ENCODE assay signal across 1 cellular context in the genomic region with DNA sequence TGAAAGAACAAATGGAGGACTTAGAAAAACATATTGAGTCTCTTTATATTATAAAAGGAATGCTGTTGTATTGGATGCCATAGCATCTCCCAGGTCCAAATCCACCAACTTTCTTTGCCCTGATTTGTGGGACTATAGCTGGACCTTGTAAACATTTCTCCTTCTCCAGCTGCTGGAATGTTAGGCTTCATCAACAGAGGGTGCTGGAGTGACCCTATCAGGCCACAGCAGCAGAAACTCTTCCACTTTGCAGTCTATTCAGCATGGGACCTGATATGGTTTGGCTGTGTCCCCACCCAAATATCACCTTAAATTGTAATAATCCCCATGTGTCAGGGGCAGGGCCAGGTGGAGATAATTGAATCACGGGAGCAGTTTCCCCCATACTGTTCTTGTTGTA.
TF ChIP-seq lines count a peak whose summit lies in the region.

No MANE protein-coding gene starts in this region.

TF ChIP-seq in SK-N-SH treated with all-trans-retinoic acid at 6 μM for 48 hours, 23 proteins besides CTCF, POLR2A, EP300 and RAD21 (continued from another document):
- no peak for TF ChIP-seq TOX (CRISPR knock-in tag; IDR thresholded peaks at IDR 0.05; ENCODE audit: borderline replicate concordance)
- no peak for TF ChIP-seq ESRRG (CRISPR knock-in tag; IDR thresholded peaks at IDR 0.05)
- TF ChIP-seq RARB (CRISPR knock-in tag; IDR thresholded peaks at IDR 0.05), result no peak
- TF ChIP-seq CSDC2 (CRISPR knock-in tag; IDR thresholded peaks at IDR 0.05), result no peak
- no peak for TF ChIP-seq SNAI2 (CRISPR knock-in tag; IDR thresholded peaks at IDR 0.05)
- no peak for TF ChIP-seq ISL1 (CRISPR knock-in tag; IDR thresholded peaks at IDR 0.05)
- TF ChIP-seq, protein P1, sequence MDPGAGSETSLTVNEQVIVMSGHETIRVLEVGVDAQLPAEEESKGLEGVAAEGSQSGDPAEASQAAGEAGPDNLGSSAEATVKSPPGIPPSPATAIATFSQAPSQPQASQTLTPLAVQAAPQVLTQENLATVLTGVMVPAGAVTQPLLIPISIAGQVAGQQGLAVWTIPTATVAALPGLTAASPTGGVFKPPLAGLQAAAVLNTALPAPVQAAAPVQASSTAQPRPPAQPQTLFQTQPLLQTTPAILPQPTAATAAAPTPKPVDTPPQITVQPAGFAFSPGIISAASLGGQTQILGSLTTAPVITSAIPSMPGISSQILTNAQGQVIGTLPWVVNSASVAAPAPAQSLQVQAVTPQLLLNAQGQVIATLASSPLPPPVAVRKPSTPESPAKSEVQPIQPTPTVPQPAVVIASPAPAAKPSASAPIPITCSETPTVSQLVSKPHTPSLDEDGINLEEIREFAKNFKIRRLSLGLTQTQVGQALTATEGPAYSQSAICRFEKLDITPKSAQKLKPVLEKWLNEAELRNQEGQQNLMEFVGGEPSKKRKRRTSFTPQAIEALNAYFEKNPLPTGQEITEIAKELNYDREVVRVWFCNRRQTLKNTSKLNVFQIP (CRISPR knock-in tag; IDR thresholded peaks at IDR 0.05; ENCODE audit: borderline replicate concordance, low read depth), result no peak
- TF ChIP-seq OSR1 (CRISPR knock-in tag; IDR thresholded peaks at IDR 0.05), result no peak
- TF ChIP-seq ZC3H10 (CRISPR knock-in tag; IDR thresholded peaks at IDR 0.05), result no peak
- no peak for TF ChIP-seq ARNTL (CRISPR knock-in tag; IDR thresholded peaks at IDR 0.05; ENCODE audit: borderline replicate concordance, low read depth)
- no peak for TF ChIP-seq ZFP3 (CRISPR knock-in tag; IDR thresholded peaks at IDR 0.05)
- TF ChIP-seq ZFP30 (CRISPR knock-in tag; IDR thresholded peaks at IDR 0.05), result no peak
